8 cellular contexts compared by ENCODE assay signal in the genomic region with DNA sequence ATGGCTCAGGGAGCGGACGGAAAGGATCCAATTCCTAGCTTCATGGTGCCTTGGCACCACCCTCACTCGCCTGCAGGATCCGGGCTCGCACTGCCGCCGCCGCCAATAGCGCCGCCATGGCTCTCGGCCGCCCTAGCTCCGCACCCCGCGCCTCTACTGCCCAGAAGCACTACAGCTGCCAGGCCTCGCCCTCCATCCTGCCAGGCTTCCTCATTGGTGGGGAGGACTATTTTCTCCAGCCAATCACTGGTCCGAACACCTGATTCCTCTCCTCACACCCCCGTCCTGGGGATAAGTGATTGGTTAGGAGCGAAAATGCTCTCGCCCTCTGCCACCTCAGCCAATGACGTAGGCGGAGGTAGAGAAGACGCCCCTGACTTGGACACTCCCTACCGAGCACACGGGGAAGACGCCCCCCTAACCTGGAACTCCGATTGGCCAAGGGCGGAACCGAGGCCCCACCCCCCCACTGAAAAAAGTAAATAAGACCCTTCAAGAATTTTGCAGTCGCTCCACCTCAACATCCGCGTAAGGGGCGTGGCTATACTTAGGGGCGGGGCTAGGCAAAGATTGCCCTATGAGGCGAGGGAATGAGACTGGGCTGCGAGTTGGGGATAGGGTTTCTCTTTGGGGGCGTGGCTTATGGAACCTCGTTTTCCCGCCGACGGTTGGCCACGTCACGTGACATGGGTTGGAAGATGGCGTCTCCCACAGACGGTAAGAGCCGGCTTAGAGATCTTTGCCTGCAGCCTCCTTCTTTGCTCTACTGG. TPM values are rescaled to one million over a fixed set of nuclear protein-coding genes. Genes with fewer than 3 reads are reported as not detected.
A peak's percentile ranks its signal among the peaks of the same experiment; 100 is the strongest.
DNase-seq lines count a peak whose midpoint lies in the region; ATAC-seq, FAIRE-seq and TF ChIP-seq lines count a peak whose summit lies in the region.

Gene ALDH6A1 (minus strand): TSS at position 177 of the 770 bp plus-strand sequence. CDS start 59 bp downstream, at position 118.
Gene LIN52 (plus strand): TSS at position 680 of the 770 bp plus-strand sequence. CDS start 19 bp downstream, at position 699.

- H3K4me1 ChIP-seq in right atrium auricular region (peaks cover 0 to 21% of the 10 kb centered on the region in 2 donors), psoas muscle (peaks cover 24% of the 10 kb centered on the region)

- no peaks in the 10 kb centered on the region for H3K27me3 ChIP-seq in right atrium auricular region
- H3K27me3 ChIP-seq in psoas muscle (ENCODE audit: insufficient read depth in 3 of 3, low read length in 2 of 3) = no peaks in the 10 kb centered on the region

- TF ChIP-seq CTCF in right atrium auricular region (IDR thresholded peaks at IDR 0.05) = peak in 1 of 2 donors; percentile 33
- no peak for TF ChIP-seq CTCF in psoas muscle (IDR thresholded peaks at IDR 0.05)

- no peaks in the 10 kb centered on the region for H3K9me3 ChIP-seq in right atrium auricular region
- H3K9me3 ChIP-seq in psoas muscle = no peaks in the 10 kb centered on the region

- H3K4me3 ChIP-seq in right atrium auricular region = peak within 1 kb of the TSS; percentile 65 to 87
- H3K4me3 ChIP-seq in psoas muscle = peak within 1 kb of the TSS; percentile 87

- peak; percentile 100 for FAIRE-seq in urothelium cell line (lab: Jason Lieb, UNC)

- DNase-seq in NCI-H187 treated with DMSO at 0.1 percent for 48 hours (lab: John Stamatoyannopoulos, UW) (peak; percentile 100), anterior cingulate cortex (lab: John Stamatoyannopoulos, UW) (peak; percentile 89 to 100 (median 100)), right atrium auricular region (ENCODE audit: low spot score) (peak; percentile 100), psoas muscle (peak; percentile 99 to 100), urothelium cell line (ENCODE audit: low spot score) (peak; percentile 100)

- H3K36me3 ChIP-seq in right atrium auricular region (no peaks in the 10 kb centered on the region), psoas muscle (ENCODE audit: insufficient read depth in 1 of 2, low read depth in 1 of 2) (no peaks in the 10 kb centered on the region)

- intact Hi-C loops in T-helper 2 cell treated with Interferon-gamma antibody and Interleukin-4, amounts not matched to agents 100 ng/mL and 5 ng/mL, for 36 hours (cut with micrococcal nuclease) = loop anchor here (1.0 to 5.0 kb wide), 8 partner anchors 66 to 626 kb away; partner anchors contain the start of genes COQ6, DNAL1, FAM161B and ISCA2
- intact Hi-C loops in psoas muscle (cut with DNase I) = no loop called here

- peak; percentile 93 for ATAC-seq in GM18502 (IDR thresholded peaks at IDR 0.05; ENCODE audit: poor library complexity, unreplicated experiment)
- peak; percentile 89 for ATAC-seq in HG02970 (IDR thresholded peaks at IDR 0.05; ENCODE audit: low FRiP score, unreplicated experiment)
- ATAC-seq in psoas muscle = peak; percentile 95 to 97 (median 97)

- H3K27ac ChIP-seq in right atrium auricular region (peak within 1 kb of the TSS; percentile 82 to 91), psoas muscle (peak within 1 kb of the TSS; percentile 83)

- WGBS in psoas muscle, 3 donors = 0% methylated on average over 44 to 46 of the region's 46 CpGs

RNA-seq across cellular contexts. Expression of gene ALDH6A1, which starts in this region (rescaled TPM):
- 13.9 and 14.6 TPM in 2 replicates for total RNA-seq in T-helper 2 cell treated with Interferon-gamma antibody and Interleukin-4, amounts not matched to agents 100 ng/mL and 5 ng/mL, for 36 hours
- total RNA-seq in right atrium auricular region (10 to 100 TPM; 28.8 to 37.2 TPM), psoas muscle (10 to 100 TPM; 22.3 to 60.5 (median 35.6) TPM)
- 1 to 10 TPM; 7.3 to 8.3 (median 7.7) TPM for polyA plus RNA-seq in psoas muscle

RNA-seq across cellular contexts. Expression of gene LIN52, which starts in this region (rescaled TPM):
- 14.7 and 15.6 TPM in 2 replicates for total RNA-seq in T-helper 2 cell treated with Interferon-gamma antibody and Interleukin-4, amounts not matched to agents 100 ng/mL and 5 ng/mL, for 36 hours
- total RNA-seq in right atrium auricular region (1 to 10 TPM; 7.1 to 7.4 TPM), psoas muscle (1 to 10 TPM; 1.7 to 6.5 (median 3.8) TPM)
- polyA plus RNA-seq in psoas muscle = 1 to 10 TPM; 2.6 to 8.6 (median 3.5) TPM

Comparison
In these comparisons a context has a peak if more than half of its experiments do, and no peak if none do; other contexts are left out.
1. Peak in every context shown above with its lines: DNase-seq, ATAC-seq, H3K4me3 ChIP-seq and H3K27ac ChIP-seq.